8 cellular contexts compared by ENCODE assay signal in the genomic region with DNA sequence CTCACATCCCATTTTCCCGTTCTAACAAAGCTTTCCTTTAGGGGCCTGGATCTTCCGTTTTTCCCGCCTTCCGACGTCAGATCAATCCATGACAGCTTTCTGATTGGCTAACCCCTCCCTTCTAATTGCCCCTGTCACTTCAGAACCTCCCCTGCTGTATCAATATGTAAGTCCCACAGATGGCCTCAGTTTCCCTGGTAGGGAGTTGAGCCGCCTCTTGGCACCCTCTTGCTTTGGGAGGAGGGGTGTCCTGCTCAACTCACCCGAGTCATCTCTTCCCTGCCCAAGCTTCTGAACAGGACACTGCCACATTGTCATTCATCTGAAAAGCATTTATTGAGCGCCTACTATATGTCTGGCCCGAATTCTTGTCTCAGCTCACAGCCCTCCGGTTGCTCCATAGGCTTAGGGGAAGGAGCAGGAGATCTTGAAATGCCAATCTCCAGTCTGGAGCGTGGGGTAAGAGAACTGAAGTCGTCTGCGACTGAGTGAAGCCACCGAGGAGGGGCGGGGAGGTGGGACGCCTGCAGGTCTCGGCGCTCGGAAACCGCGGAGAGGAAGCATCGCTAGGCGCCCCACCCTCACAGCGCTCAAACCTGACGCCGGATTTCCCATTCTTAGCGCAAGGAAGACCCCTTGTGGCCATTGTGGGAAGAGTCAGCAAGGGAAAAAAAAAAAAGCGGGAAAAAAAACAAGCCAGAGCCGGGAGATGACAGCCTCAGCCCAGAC. TPM values are rescaled to one million over a fixed set of nuclear protein-coding genes. Genes with fewer than 3 reads are reported as not detected.
DNase-seq lines count a peak whose midpoint lies in the region; ATAC-seq lines count a peak whose summit lies in the region.

No MANE protein-coding gene starts in this region.

- H3K4me1 ChIP-seq in HUES48 (ENCODE audit: control insufficient read depth, insufficient read depth, low read length) (peaks cover 13% of the 10 kb centered on the region; the same call in 1 of the 2 replicates), mesodermal cell (ENCODE audit: control insufficient read depth, insufficient read depth, low read length, poor library complexity, severe bottlenecking) (peaks cover 15% of the 10 kb centered on the region)
- H3K4me1 ChIP-seq in effector memory CD4-positive, alpha-beta T cell (ENCODE audit: control insufficient read depth, insufficient read depth, low read length, poor library complexity, severe bottlenecking): peaks cover 31% of the 10 kb centered on the region

- no peaks in the 10 kb centered on the region for H3K36me3 ChIP-seq in HUES48 (ENCODE audit: control insufficient read depth, insufficient read depth, low read length)
- H3K36me3 ChIP-seq in effector memory CD4-positive, alpha-beta T cell (ENCODE audit: control insufficient read depth, insufficient read depth, low read length): no peaks in the 10 kb centered on the region
- no peaks in the 10 kb centered on the region for H3K36me3 ChIP-seq in mesodermal cell (ENCODE audit: control insufficient read depth, insufficient read depth, low read length)

- WGBS in mesodermal cell (ENCODE audit: insufficient coverage in 2 of 2), 2 experiments: 11 to 26% methylated on average over 12 to 15 of the region's 29 CpGs

- peak; percentile 82 for DNase-seq in EH (ENCODE audit: low read depth)
- peak; percentile 83 to 94 for DNase-seq in NOMO-1 (lab: John Stamatoyannopoulos, UW; ENCODE audit: unreplicated experiment in 2 of 2)
- DNase-seq in activated CD8-positive, alpha-beta memory T cell treated with anti-CD3 and anti-CD28 coated beads for 1 hour (ENCODE audit: extremely low read depth in 1 of 2, low read depth in 1 of 2): peak; percentile 60 to 73
- peak; percentile 65 to 71 (median 70) for DNase-seq in effector memory CD4-positive, alpha-beta T cell
- peak; percentile 37 for DNase-seq in stimulated activated CD8-positive, alpha-beta memory T cell treated with anti-CD3 and anti-CD28 coated beads, Interleukin-15, amount 100 ng/mL, for 24 hours (ENCODE audit: low read depth)

- H3K27ac ChIP-seq in HUES48 (ENCODE audit: low read depth, low read length) (no peak overlapping the region), mesodermal cell (ENCODE audit: low read depth, low read length, severe bottlenecking) (no peak overlapping the region)
- peak overlapping the region; percentile 16 for H3K27ac ChIP-seq in effector memory CD4-positive, alpha-beta T cell (ENCODE audit: insufficient read depth, low read length, poor library complexity, severe bottlenecking)

- H3K4me3 ChIP-seq in HUES48 (ENCODE audit: low read depth, low read length) (peak overlapping the region; percentile 60), mesodermal cell (ENCODE audit: extremely low read depth, insufficient read depth, low read length, poor library complexity, severe bottlenecking) (peak overlapping the region; percentile 28)
- peak overlapping the region; percentile 24 for H3K4me3 ChIP-seq in effector memory CD4-positive, alpha-beta T cell (ENCODE audit: insufficient read depth, low read depth, low read length, poor library complexity, severe bottlenecking)

- no peak overlapping the region for H3K9ac ChIP-seq in HUES48 (ENCODE audit: low read depth, low read length)

- peaks cover 50% of the 10 kb centered on the region for H3K27me3 ChIP-seq in HUES48 (ENCODE audit: control insufficient read depth, insufficient read depth, low read length)
- H3K27me3 ChIP-seq in effector memory CD4-positive, alpha-beta T cell (replicated peaks; ENCODE audit: control insufficient read depth, insufficient read depth, low read length, poor library complexity, severe bottlenecking): no peaks in the 10 kb centered on the region

- ATAC-seq in GM18517 (IDR thresholded peaks at IDR 0.05; ENCODE audit: unreplicated experiment): no peak

- no peaks in the 10 kb centered on the region for H3K9me3 ChIP-seq in HUES48 (ENCODE audit: control insufficient read depth, insufficient read depth, low read length)
- H3K9me3 ChIP-seq in effector memory CD4-positive, alpha-beta T cell (ENCODE audit: control insufficient read depth, low read length): no peaks in the 10 kb centered on the region
- no peaks in the 10 kb centered on the region for H3K9me3 ChIP-seq in mesodermal cell (ENCODE audit: control insufficient read depth, low read length)

RNA-seq across cellular contexts. Expression of a gene that starts 28.0 kb away (rescaled TPM):
- 21.6 TPM for polyA plus RNA-seq in mesodermal cell (2013, experiment 1 of 2)
- polyA plus RNA-seq in mesodermal cell (2013, experiment 2 of 2): 18.4 TPM

Comparison
In these comparisons a context has a peak if more than half of its experiments do, and no peak if none do; other contexts are left out.
1. DNase-seq: peak in every context shown above with its lines; median percentile 88 in NOMO-1; 82 in EH; 70 in effector memory CD4-positive, alpha-beta T cell; 66 in activated CD8-positive, alpha-beta memory T cell treated with anti-CD3 and anti-CD28 coated beads for 1 hour; 37 in stimulated activated CD8-positive, alpha-beta memory T cell treated with anti-CD3 and anti-CD28 coated beads, Interleukin-15, amount 100 ng/mL, for 24 hours.